In the genomic region with DNA sequence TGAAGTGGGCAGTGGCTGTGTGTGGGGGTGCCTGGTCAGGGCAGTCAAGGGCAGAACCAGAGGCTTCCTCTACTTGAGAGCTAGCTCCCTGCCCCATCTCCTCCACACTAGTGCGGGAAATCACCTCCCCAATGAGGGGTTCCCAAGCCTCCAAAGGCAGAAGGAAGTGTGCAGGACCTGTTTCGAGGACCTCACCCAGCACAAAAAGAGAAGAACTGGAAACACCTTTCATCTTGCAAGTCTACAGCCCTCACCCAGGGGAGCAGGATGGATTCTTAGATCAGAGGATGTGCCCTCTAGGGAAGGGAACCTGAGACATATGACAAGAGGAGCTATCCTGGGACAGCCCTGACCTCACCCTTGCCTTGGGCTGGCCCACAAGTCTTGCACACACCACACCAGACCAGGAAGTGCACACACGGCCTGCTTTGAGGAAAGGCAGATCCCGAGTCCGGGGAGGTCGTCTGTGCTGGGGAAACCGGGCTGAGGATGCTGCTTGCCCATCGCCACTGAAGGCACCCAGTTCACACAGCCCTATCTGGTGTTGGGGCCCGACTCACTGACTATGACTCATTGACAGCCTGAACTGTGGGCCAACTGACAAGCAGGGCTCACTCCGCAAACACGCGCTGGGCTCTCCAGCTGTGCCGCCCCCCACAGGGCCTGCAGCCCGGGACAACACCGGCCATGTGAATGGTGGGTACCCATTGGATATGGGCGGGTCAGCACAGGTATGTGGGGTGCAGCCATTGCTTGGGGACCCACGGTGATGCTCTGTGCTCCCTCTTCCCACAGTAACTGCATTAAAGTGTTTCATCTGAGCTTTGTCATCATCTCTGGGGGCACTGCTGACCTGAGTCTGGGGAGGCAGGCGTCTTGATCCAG, we compare ENCODE assay signal across 8 cellular contexts. TPM values are rescaled to one million over a fixed set of nuclear protein-coding genes. Genes with fewer than 3 reads are reported as not detected.
A peak's percentile ranks its signal among the peaks of the same experiment; 100 is the strongest.
DNase-seq lines count a peak whose midpoint lies in the region; ATAC-seq and TF ChIP-seq lines count a peak whose summit lies in the region.

No MANE protein-coding gene starts in this region.

- no peaks in the 10 kb centered on the region for H3K27me3 ChIP-seq in GM06990 (replicated peaks; ENCODE audit: control insufficient read depth, insufficient read depth, low read length)

- peak overlapping the region; percentile 80 for H3K27ac Mint-ChIP-seq in activated naive CD4-positive, alpha-beta T cell treated with anti-CD3 and anti-CD28 coated beads, Interleukin-2, amount 50 U/mL, for 24 hours
- H3K27ac Mint-ChIP-seq in natural killer cell = peak overlapping the region; percentile 88 to 95

- peaks cover 70% of the 10 kb centered on the region for H3K4me1 Mint-ChIP-seq in activated naive CD4-positive, alpha-beta T cell treated with anti-CD3 and anti-CD28 coated beads, Interleukin-2, amount 50 U/mL, for 24 hours
- peaks cover 56 to 71% of the 10 kb centered on the region in 2 donors for H3K4me1 Mint-ChIP-seq in natural killer cell

- ATAC-seq in natural killer cell = peak; percentile 56 to 64 (median 58)
- no peak for ATAC-seq in GM21390 (IDR thresholded peaks at IDR 0.05; ENCODE audit: unreplicated experiment)
- no peak for ATAC-seq in HG02610 (IDR thresholded peaks at IDR 0.05; ENCODE audit: unreplicated experiment)
- ATAC-seq in GM19035 (IDR thresholded peaks at IDR 0.05; ENCODE audit: unreplicated experiment) = no peak
- no peak for ATAC-seq in HG02885 (IDR thresholded peaks at IDR 0.05; ENCODE audit: poor library complexity, unreplicated experiment)

- peaks cover 23% of the 10 kb centered on the region for H3K36me3 ChIP-seq in GM06990 (ENCODE audit: control insufficient read depth, insufficient read depth, low read length)

- TF ChIP-seq CTCF in GM06990 (IDR thresholded peaks at IDR 0.05; ENCODE audit: insufficient read depth, low read length, poor library complexity, severe bottlenecking) = no peak
- no peak for TF ChIP-seq CTCF in natural killer cell (IDR thresholded peaks at IDR 0.05)

- H3K4me3 ChIP-seq in GM06990 (replicated peaks; ENCODE audit: low read depth, low read length) = peak overlapping the region; percentile 83

- intact Hi-C loops in natural killer cell (cut with micrococcal nuclease) = loop anchor here (2.0 to 5.0 kb wide), 2 partner anchors 21 to 440 kb away; partner anchors contain the start of genes PTK6 and UCKL1

- H3K36me3 Mint-ChIP-seq in activated naive CD4-positive, alpha-beta T cell treated with anti-CD3 and anti-CD28 coated beads, Interleukin-2, amount 50 U/mL, for 24 hours = peaks cover 6% of the 10 kb centered on the region
- H3K36me3 Mint-ChIP-seq in natural killer cell = no peaks in the 10 kb centered on the region

- no peaks in the 10 kb centered on the region for H3K27me3 Mint-ChIP-seq in activated naive CD4-positive, alpha-beta T cell treated with anti-CD3 and anti-CD28 coated beads, Interleukin-2, amount 50 U/mL, for 24 hours
- H3K27me3 Mint-ChIP-seq in natural killer cell (ENCODE audit: low read depth in 2 of 2) = no peaks in the 10 kb centered on the region

- DNase-seq in GM06990 (ENCODE audit: extremely low read depth, insufficient read length) (no peak), RKO (ENCODE audit: low spot score) (peak; percentile 95), natural killer cell (peak; percentile 68)

- H3K9me3 Mint-ChIP-seq in activated naive CD4-positive, alpha-beta T cell treated with anti-CD3 and anti-CD28 coated beads, Interleukin-2, amount 50 U/mL, for 24 hours = no peaks in the 10 kb centered on the region
- H3K9me3 Mint-ChIP-seq in natural killer cell = no peaks in the 10 kb centered on the region

- peak overlapping the region; percentile 84 for H3K4me3 Mint-ChIP-seq in activated naive CD4-positive, alpha-beta T cell treated with anti-CD3 and anti-CD28 coated beads, Interleukin-2, amount 50 U/mL, for 24 hours
- H3K4me3 Mint-ChIP-seq in natural killer cell = peak overlapping the region; percentile 83

RNA-seq across cellular contexts. Expression of gene SAMD10, which starts 1.8 kb away (rescaled TPM):
- total RNA-seq in natural killer cell = 10 to 100 TPM; 15.2 to 22.3 (median 17.6) TPM

RNA-seq across cellular contexts. Expression of gene PRPF6, which starts 3.3 kb away (rescaled TPM):
- 10 to 100 TPM; 52.7 to 63.0 (median 55.0) TPM for total RNA-seq in natural killer cell

RNA-seq across cellular contexts. Expression of gene ZNF512B, which starts 7.9 kb away (rescaled TPM):
- total RNA-seq in natural killer cell = 10 to 100 TPM; 11.5 to 16.8 (median 13.8) TPM

RNA-seq across cellular contexts. Expression of gene UCKL1, which starts 21.4 kb away (rescaled TPM):
- total RNA-seq in natural killer cell = 10 to 100 TPM; 49.9 to 58.1 (median 49.9) TPM

RNA-seq across cellular contexts. Expression of gene C20orf204, which starts 58.3 kb away (rescaled TPM):
- total RNA-seq in natural killer cell = 1 to 10 TPM; 4.3 to 5.5 (median 5.3) TPM

Comparison
In these comparisons a context has a peak if more than half of its experiments do, and no peak if none do; other contexts are left out.
1. ATAC-seq: peak in natural killer cell (3 of 3); none in GM21390 (single experiment), HG02610 (single experiment), GM19035 (single experiment) and HG02885 (single experiment).